11 cellular contexts compared by ENCODE assay signal in genomic region chr3:157082305-157082981, GRCh38.
DNase-seq lines count a peak whose midpoint lies in the region; ATAC-seq, FAIRE-seq and TF ChIP-seq lines count a peak whose summit lies in the region.
"Had no signal": no experiment of that assay in that cellular context is flagged by ENCODE, and none has a peak within 500 bp of the region (broad histone marks: within the 10 kb centered on the region; RNA-seq: fewer than 3 reads in every experiment).

No MANE protein-coding gene starts in this region.

- no peaks in the 10 kb centered on the region for H3K9me3 Mint-ChIP-seq in central memory CD8-positive, alpha-beta T cell
- H3K9me3 Mint-ChIP-seq: activated T-cell treated with anti-CD3 and anti-CD28 coated beads, Interleukin-2, amount 50 U/mL, for 24 hours had no signal

- no peak overlapping the region for H3K23ac ChIP-seq in mesenchymal stem cell (ENCODE audit: low read length in 2 of 2)

- DNase-seq in AG08395 (ENCODE audit: low spot score), result peak; percentile 47
- no peak for DNase-seq in central memory CD8-positive, alpha-beta T cell (ENCODE audit: low spot score in 2 of 2)
- peak; percentile 80 for DNase-seq in mesenchymal stem cell
- no peak for DNase-seq in NCI-H2227 treated with DMSO at 0.1 percent for 48 hours (lab: John Stamatoyannopoulos, UW)
- DNase-seq in SKM-1 treated with dmso at 0.1 percent for 144 hours (lab: John Stamatoyannopoulos, UW; ENCODE audit: unreplicated experiment), result no peak
- no peak for DNase-seq in frontal cortex (ENCODE audit: low spot score in 2 of 2)

- no peaks in the 10 kb centered on the region for H4K20me1 ChIP-seq in KMS-11 (ENCODE audit: insufficient read depth)

- H3K14ac ChIP-seq in mesenchymal stem cell (ENCODE audit: low read length in 2 of 2), result peak overlapping the region in 1 of 2 experiments; percentile 83

- no peak overlapping the region for H3K9ac ChIP-seq in KMS-11
- peak overlapping the region; percentile 77 for H3K9ac ChIP-seq in mesenchymal stem cell (ENCODE audit: low read length)

- H3K27ac ChIP-seq in KMS-11 (peak overlapping the region; percentile 23; the same call in 1 of the 2 replicates), mesenchymal stem cell (ENCODE audit: low read length, poor library complexity, severe bottlenecking) (peak overlapping the region; percentile 73)
- H3K27ac ChIP-seq: HL-60, upper lobe of right lung had no signal

- H2AFZ ChIP-seq in KMS-11 (ENCODE audit: low read depth) (peak overlapping the region; percentile 58), mesenchymal stem cell (ENCODE audit: low read depth, low read length) (no peak overlapping the region)

- H4K91ac ChIP-seq in mesenchymal stem cell (ENCODE audit: low read length), result no peak overlapping the region

- no peaks in the 10 kb centered on the region for H3K79me2 ChIP-seq in KMS-11 (ENCODE audit: insufficient read depth, low read depth)

- no peak for FAIRE-seq in frontal cortex (lab: Jason Lieb, UNC)

- TF ChIP-seq CTCF in KMS-11 (conservative IDR thresholded peaks at IDR 0.05; ENCODE audit: low read depth, low read length), result no peak

- H3K27me3 Mint-ChIP-seq in central memory CD8-positive, alpha-beta T cell, result no peaks in the 10 kb centered on the region
- H3K27me3 Mint-ChIP-seq: activated T-cell treated with anti-CD3 and anti-CD28 coated beads, Interleukin-2, amount 50 U/mL, for 24 hours had no signal

- no peak overlapping the region for H4K8ac ChIP-seq in mesenchymal stem cell (ENCODE audit: low read length)

- peak overlapping the region in 1 of 2 experiments; percentile 55 for H3K18ac ChIP-seq in mesenchymal stem cell (ENCODE audit: low read depth in 1 of 2, low read length in 2 of 2)

- peaks cover 17% of the 10 kb centered on the region for H3K4me1 Mint-ChIP-seq in central memory CD8-positive, alpha-beta T cell

- H2BK15ac ChIP-seq in mesenchymal stem cell (ENCODE audit: low read depth, poor library complexity, severe bottlenecking), result no peak overlapping the region

- peaks cover 2% of the 10 kb centered on the region for H3K79me1 ChIP-seq in mesenchymal stem cell (replicated peaks; ENCODE audit: low read length, poor library complexity, severe bottlenecking)

- no peaks in the 10 kb centered on the region for H3K36me3 ChIP-seq in KMS-11 (ENCODE audit: insufficient read depth)
- H3K36me3 ChIP-seq in mesenchymal stem cell (ENCODE audit: control insufficient read depth in 1 of 2, insufficient read depth in 2 of 2, low read depth in 1 of 2, low read length in 2 of 2), result no peaks in the 10 kb centered on the region
- H3K36me3 ChIP-seq: upper lobe of right lung had no signal

- H3K4me3 ChIP-seq in KMS-11 (IDR thresholded peaks at IDR 0.05; ENCODE audit: insufficient read depth, low read depth, low read length) (no peak overlapping the region), mesenchymal stem cell (ENCODE audit: insufficient read depth in 1 of 2, low read depth in 1 of 2, low read length in 2 of 2) (no peak overlapping the region)
- H3K4me3 ChIP-seq: upper lobe of right lung had no signal

- H3K27me3 ChIP-seq in KMS-11 (ENCODE audit: insufficient read depth, low read depth), result no peaks in the 10 kb centered on the region
- no peaks in the 10 kb centered on the region for H3K27me3 ChIP-seq in mesenchymal stem cell (ENCODE audit: control insufficient read depth in 1 of 2, insufficient read depth in 1 of 2, low read length in 2 of 2)
- H3K27me3 ChIP-seq: upper lobe of right lung had no signal

- peak overlapping the region; percentile 42 for H2AK5ac ChIP-seq in mesenchymal stem cell (ENCODE audit: low read length, severe bottlenecking)

- peak overlapping the region; percentile 71 for H3K27ac Mint-ChIP-seq in central memory CD8-positive, alpha-beta T cell (ENCODE audit: low read depth)

- H3K4me2 ChIP-seq in KMS-11, result peak overlapping the region; percentile 18; the same call in 1 of the 2 replicates
- H3K4me2 ChIP-seq in mesenchymal stem cell (ENCODE audit: low read length, poor library complexity, severe bottlenecking), result no peak overlapping the region

- H3K9me3 ChIP-seq in mesenchymal stem cell (ENCODE audit: control insufficient read depth, low read length), result no peaks in the 10 kb centered on the region
- H3K9me3 ChIP-seq: upper lobe of right lung had no signal

- 76% methylated on average over 11 of the region's 11 CpGs for WGBS in mesenchymal stem cell

- H3K36me3 Mint-ChIP-seq in central memory CD8-positive, alpha-beta T cell (ENCODE audit: insufficient read depth), result peaks cover 5% of the 10 kb centered on the region

- peak overlapping the region; percentile 23 to 97 for H2BK12ac ChIP-seq in mesenchymal stem cell (ENCODE audit: low read length in 2 of 2)

- H3K4ac ChIP-seq in mesenchymal stem cell (ENCODE audit: low read depth in 1 of 2, low read length in 2 of 2), result peak overlapping the region in 1 of 2 experiments; percentile 61

- ATAC-seq in central memory CD8-positive, alpha-beta T cell (replicated peaks; ENCODE audit: extremely low read depth, poor library complexity, severe bottlenecking), result no peak
- no peak for ATAC-seq in GM21447 (IDR thresholded peaks at IDR 0.05; ENCODE audit: unreplicated experiment)

- no peak overlapping the region for H3K4me3 Mint-ChIP-seq in central memory CD8-positive, alpha-beta T cell
- H3K4me3 Mint-ChIP-seq: activated T-cell treated with anti-CD3 and anti-CD28 coated beads, Interleukin-2, amount 50 U/mL, for 24 hours had no signal

- peaks cover 47% of the 10 kb centered on the region for H3K4me1 ChIP-seq in KMS-11 (ENCODE audit: low read depth, poor library complexity, severe bottlenecking)
- peaks cover 21% of the 10 kb centered on the region for H3K4me1 ChIP-seq in mesenchymal stem cell (ENCODE audit: control insufficient read depth, insufficient read depth, low read depth, low read length)

- H2BK120ac ChIP-seq in mesenchymal stem cell (ENCODE audit: low read depth, low read length), result no peak overlapping the region

- H2BK5ac ChIP-seq in mesenchymal stem cell (ENCODE audit: low read depth, low read length, poor library complexity, severe bottlenecking), result no peak overlapping the region

Comparison
In these comparisons a context has a peak if more than half of its experiments do, and no peak if none do; other contexts are left out.
1. DNase-seq: peak in AG08395 (single experiment) and mesenchymal stem cell (single experiment); none in central memory CD8-positive, alpha-beta T cell (0 of 2), NCI-H2227 treated with DMSO at 0.1 percent for 48 hours (single experiment), SKM-1 treated with dmso at 0.1 percent for 144 hours (single experiment) and frontal cortex (0 of 2).